In the genomic region with DNA sequence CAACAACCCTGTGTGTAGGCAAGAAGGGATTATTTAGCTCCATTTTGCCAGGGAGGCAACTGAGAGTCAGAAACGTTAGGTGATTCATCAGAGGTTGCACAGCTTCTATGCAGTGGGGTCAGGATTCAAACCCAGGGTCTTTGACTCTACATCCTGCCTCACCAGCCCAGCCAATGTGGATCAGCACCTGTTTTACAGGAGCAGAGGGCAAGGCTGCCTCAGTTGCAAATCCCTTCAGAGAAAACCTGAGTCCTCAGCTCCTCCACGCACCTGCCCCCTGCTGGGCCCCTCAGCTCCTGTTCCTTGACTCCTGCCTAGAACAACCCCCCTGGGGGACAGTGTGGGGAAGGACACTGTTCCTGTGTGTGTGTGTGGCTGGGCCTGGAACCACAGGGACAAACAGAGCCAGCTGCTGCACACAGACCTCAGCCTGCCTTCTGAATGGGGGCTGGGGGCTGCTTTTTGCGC, we compare ENCODE assay signal across 9 cellular contexts.
DNase-seq lines count a peak whose midpoint lies in the region; ATAC-seq and TF ChIP-seq lines count a peak whose summit lies in the region.
"Had no signal": no experiment of that assay in that cellular context is flagged by ENCODE, and none has a peak within 500 bp of the region (broad histone marks: within the 10 kb centered on the region; RNA-seq: fewer than 3 reads in every experiment).

No MANE protein-coding gene starts in this region.

- H3K27me3 Mint-ChIP-seq in activated naive CD4-positive, alpha-beta T cell treated with anti-CD3 and anti-CD28 coated beads, Interleukin-2, amount 10 ng/mL, durations not matched to agents 7 days and 5 days: peaks cover 14% of the 10 kb centered on the region

- H3K4me1 Mint-ChIP-seq in activated naive CD4-positive, alpha-beta T cell treated with anti-CD3 and anti-CD28 coated beads, Interleukin-2, amount 10 ng/mL, durations not matched to agents 7 days and 5 days: no peaks in the 10 kb centered on the region

- TF ChIP-seq CTCF in choroid plexus epithelial cell (conservative IDR thresholded peaks at IDR 0.05; ENCODE audit: low read depth, low read length) (peak; percentile 20), retinal pigment epithelial cell (conservative IDR thresholded peaks at IDR 0.05; ENCODE audit: low read depth, low read length) (peak; percentile 45), GM10266 (IDR thresholded peaks at IDR 0.05; ENCODE audit: control insufficient read depth, insufficient read depth, low read depth, missing control alignments) (no peak)

- no peak overlapping the region for H3K4me3 Mint-ChIP-seq in activated naive CD4-positive, alpha-beta T cell treated with anti-CD3 and anti-CD28 coated beads, Interleukin-2, amount 10 ng/mL, durations not matched to agents 7 days and 5 days

- H3K36me3 Mint-ChIP-seq in activated naive CD4-positive, alpha-beta T cell treated with anti-CD3 and anti-CD28 coated beads, Interleukin-2, amount 10 ng/mL, durations not matched to agents 7 days and 5 days: no peaks in the 10 kb centered on the region

- no peak for ATAC-seq in GM19324 (IDR thresholded peaks at IDR 0.05; ENCODE audit: low FRiP score, unreplicated experiment)

- H3K27ac Mint-ChIP-seq in activated naive CD4-positive, alpha-beta T cell treated with anti-CD3 and anti-CD28 coated beads, Interleukin-2, amount 10 ng/mL, durations not matched to agents 7 days and 5 days: no peak overlapping the region

- DNase-seq in activated naive CD4-positive, alpha-beta T cell treated with anti-CD3 and anti-CD28 coated beads, Interleukin-2, amount 10 ng/mL, durations not matched to agents 7 days and 5 days: peak; percentile 57
- no peak for DNase-seq in activated naive CD4-positive, alpha-beta T cell treated with Interleukin-2 at 50 U/mL for 16 hours
- DNase-seq in NCI-H1694 treated with DMSO at 0.1 percent for 48 hours (lab: John Stamatoyannopoulos, UW) (peak; percentile 46), choroid plexus epithelial cell (ENCODE audit: low read depth) (peak; percentile 4), retinal pigment epithelial cell (ENCODE audit: low read depth) (no peak), H4 (ENCODE audit: low spot score) (no peak), GM10266 (ENCODE audit: extremely low spot score) (no peak)
- DNase-seq: NCI-H1930 had no signal

- H3K4me3 ChIP-seq in choroid plexus epithelial cell (ENCODE audit: low read depth, low read length) (no peak overlapping the region), retinal pigment epithelial cell (ENCODE audit: low read length) (no peak overlapping the region)

- H3K9me3 Mint-ChIP-seq in activated naive CD4-positive, alpha-beta T cell treated with anti-CD3 and anti-CD28 coated beads, Interleukin-2, amount 10 ng/mL, durations not matched to agents 7 days and 5 days: no peaks in the 10 kb centered on the region

- CTCF ChIA-PET in activated naive CD4-positive, alpha-beta T cell treated with anti-CD3 and anti-CD28 coated beads, Interleukin-2, amount 10 ng/mL, durations not matched to agents 7 days and 5 days (lab: Charles Lee): interaction anchor here (0.7 to 5.0 kb wide), 11 partner anchors 14 to 183 kb away, joined by 3 to 34 read pairs (median 4); a partner anchor contains a TSS

Comparison
In these comparisons a context has a peak if more than half of its experiments do, and no peak if none do; other contexts are left out.
1. DNase-seq: peak in activated naive CD4-positive, alpha-beta T cell treated with anti-CD3 and anti-CD28 coated beads, Interleukin-2, amount 10 ng/mL, durations not matched to agents 7 days and 5 days (single experiment), NCI-H1694 treated with DMSO at 0.1 percent for 48 hours (single experiment) and choroid plexus epithelial cell (single experiment); none in activated naive CD4-positive, alpha-beta T cell treated with Interleukin-2 at 50 U/mL for 16 hours (single experiment), retinal pigment epithelial cell (single experiment), H4 (single experiment) and GM10266 (single experiment).